Comparison of ENCODE assay signal across 1 cellular context in genomic region chr10:102800601-102801335, GRCh38.
TF ChIP-seq lines count a peak whose summit lies in the region.

No MANE protein-coding gene starts in this region.

TF ChIP-seq in GM23338, 12 proteins besides CTCF, POLR2A, EP300 and RAD21 (continued from another document):
- no peak for TF ChIP-seq REST (IDR thresholded peaks at IDR 0.05; ENCODE audit: unreplicated experiment)
- no peak for TF ChIP-seq ZNF462 (CRISPR knock-in tag; IDR thresholded peaks at IDR 0.05)
- no peak for TF ChIP-seq CREB1 (CRISPR knock-in tag; IDR thresholded peaks at IDR 0.05; ENCODE audit: low read depth)
- TF ChIP-seq ZNF331 (CRISPR knock-in tag; IDR thresholded peaks at IDR 0.05; ENCODE audit: low read depth), result no peak
- no peak for TF ChIP-seq NANOG (IDR thresholded peaks at IDR 0.05; ENCODE audit: borderline replicate concordance)
- no peak for TF ChIP-seq ZNF114 (CRISPR knock-in tag; IDR thresholded peaks at IDR 0.05)
- no peak for TF ChIP-seq EZH2phosphoT487 (IDR thresholded peaks at IDR 0.05; ENCODE audit: unreplicated experiment)
- TF ChIP-seq STAT1 (IDR thresholded peaks at IDR 0.05; ENCODE audit: unreplicated experiment), result no peak
- no peak for TF ChIP-seq EZH2 (IDR thresholded peaks at IDR 0.05; ENCODE audit: low read depth, unreplicated experiment)
- no peak for TF ChIP-seq POLR2AphosphoS5 (IDR thresholded peaks at IDR 0.05; ENCODE audit: low read depth)
